ENCODE assay signal across 19 cellular contexts in genomic region chr13:102852556-102852955, GRCh38.
"Had no signal": no experiment of that assay in that cellular context is flagged by ENCODE, and none has a peak within 500 bp of the region (broad histone marks: within the 10 kb centered on the region; RNA-seq: fewer than 3 reads in every experiment).

No MANE protein-coding gene starts in this region.

- H3K27me3 ChIP-seq: body of pancreas, SJCRH30, tibial nerve had no signal

- H3K9me3 Mint-ChIP-seq: activated CD4-positive, alpha-beta T cell treated with anti-CD3 and anti-CD28 coated beads, Interleukin-2, amount 10 ng/mL, durations not matched to agents 7 days and 5 days; effector memory CD8-positive, alpha-beta T cell; naive B cell; WTC11 had no signal

- H3K4me3 ChIP-seq: body of pancreas, lower lobe of right lung, SJCRH30, tibial nerve had no signal

- H3K27ac ChIP-seq: body of pancreas, lower lobe of right lung, SJCRH30, tibial nerve had no signal

- ATAC-seq: activated CD8-positive, alpha-beta memory T cell treated with anti-CD3 and anti-CD28 coated beads, Interleukin-2, amount 10 ng/mL, durations not matched to agents 7 days and 5 days; body of pancreas; effector memory CD8-positive, alpha-beta T cell; left cardiac atrium; lower lobe of right lung; WTC11 had no signal

- H3K9me3 ChIP-seq: body of pancreas, lower lobe of right lung, SJCRH30, tibial nerve had no signal

- H3K4me3 Mint-ChIP-seq: activated CD4-positive, alpha-beta T cell treated with anti-CD3 and anti-CD28 coated beads, Interleukin-2, amount 10 ng/mL, durations not matched to agents 7 days and 5 days; activated CD8-positive, alpha-beta memory T cell treated with anti-CD3 and anti-CD28 coated beads, Interleukin-2, amount 10 ng/mL, durations not matched to agents 7 days and 5 days; effector memory CD8-positive, alpha-beta T cell; naive B cell; WTC11 had no signal

- H3K4me1 Mint-ChIP-seq: WTC11 had no signal

- DNase-seq: activated CD4-positive, alpha-beta T cell treated with anti-CD3 and anti-CD28 coated beads, Interleukin-2, amount 10 ng/mL, durations not matched to agents 7 days and 5 days; activated CD8-positive, alpha-beta memory T cell treated with anti-CD3 and anti-CD28 coated beads, Interleukin-2, amount 10 ng/mL, durations not matched to agents 7 days and 5 days; activated naive CD4-positive, alpha-beta T cell treated with Interleukin-2 at 50 U/mL for 16 hours; amniotic stem cell; body of pancreas; effector memory CD8-positive, alpha-beta T cell; foreskin fibroblast; glutamatergic neuron; left cardiac atrium; lower lobe of right lung; midbrain; naive B cell; right cardiac atrium; SJCRH30; small intestine; T1000 had no signal

- H3K4me1 ChIP-seq: SJCRH30 had no signal

- H3K27ac Mint-ChIP-seq: activated CD4-positive, alpha-beta T cell treated with anti-CD3 and anti-CD28 coated beads, Interleukin-2, amount 10 ng/mL, durations not matched to agents 7 days and 5 days; activated CD8-positive, alpha-beta memory T cell treated with anti-CD3 and anti-CD28 coated beads, Interleukin-2, amount 10 ng/mL, durations not matched to agents 7 days and 5 days; progenitor cell of endocrine pancreas; WTC11 had no signal

- H3K27me3 Mint-ChIP-seq: activated CD4-positive, alpha-beta T cell treated with anti-CD3 and anti-CD28 coated beads, Interleukin-2, amount 10 ng/mL, durations not matched to agents 7 days and 5 days; activated CD8-positive, alpha-beta memory T cell treated with anti-CD3 and anti-CD28 coated beads, Interleukin-2, amount 10 ng/mL, durations not matched to agents 7 days and 5 days; effector memory CD8-positive, alpha-beta T cell; naive B cell; progenitor cell of endocrine pancreas had no signal
